In the genomic region with DNA sequence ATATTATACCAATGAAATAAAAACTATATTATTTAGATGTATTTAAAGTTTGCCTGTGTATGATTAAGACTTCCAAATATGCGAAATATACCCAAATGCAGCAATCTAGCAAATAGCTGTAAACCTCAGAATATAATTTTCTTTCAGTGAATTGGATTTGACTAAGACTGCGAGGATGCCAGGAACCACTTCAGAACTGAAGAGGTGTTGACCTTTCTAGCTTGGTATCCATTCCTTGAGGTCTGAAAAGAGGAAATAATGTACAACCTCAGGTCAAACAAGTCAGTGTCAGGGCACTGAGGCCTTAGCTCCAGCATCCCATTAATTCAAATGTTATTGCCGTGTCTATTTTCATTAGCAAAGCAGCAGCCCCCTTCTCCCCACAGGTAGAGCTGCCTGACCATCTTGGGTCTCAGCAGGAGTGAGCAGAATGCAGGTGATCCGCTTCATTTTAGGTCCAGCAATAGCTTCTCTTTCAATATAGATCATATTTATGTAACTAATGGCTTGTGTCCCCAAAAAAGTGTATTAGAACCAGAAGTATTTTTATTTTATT, we compare ENCODE assay signal across 1 cellular context.
TF ChIP-seq lines count a peak whose summit lies in the region.

No MANE protein-coding gene starts in this region.

TF ChIP-seq in WTC11, 78 proteins besides CTCF, POLR2A, EP300 and RAD21 (continued from another document):
- TF ChIP-seq, protein P1, sequence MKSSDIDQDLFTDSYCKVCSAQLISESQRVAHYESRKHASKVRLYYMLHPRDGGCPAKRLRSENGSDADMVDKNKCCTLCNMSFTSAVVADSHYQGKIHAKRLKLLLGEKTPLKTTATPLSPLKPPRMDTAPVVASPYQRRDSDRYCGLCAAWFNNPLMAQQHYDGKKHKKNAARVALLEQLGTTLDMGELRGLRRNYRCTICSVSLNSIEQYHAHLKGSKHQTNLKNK (CRISPR knock-in tag; IDR thresholded peaks at IDR 0.05): no peak
TF ChIP-seq in WTC11: peak in this region for 0.
